Comparison of ENCODE assay signal across 9 cellular contexts in the genomic region with DNA sequence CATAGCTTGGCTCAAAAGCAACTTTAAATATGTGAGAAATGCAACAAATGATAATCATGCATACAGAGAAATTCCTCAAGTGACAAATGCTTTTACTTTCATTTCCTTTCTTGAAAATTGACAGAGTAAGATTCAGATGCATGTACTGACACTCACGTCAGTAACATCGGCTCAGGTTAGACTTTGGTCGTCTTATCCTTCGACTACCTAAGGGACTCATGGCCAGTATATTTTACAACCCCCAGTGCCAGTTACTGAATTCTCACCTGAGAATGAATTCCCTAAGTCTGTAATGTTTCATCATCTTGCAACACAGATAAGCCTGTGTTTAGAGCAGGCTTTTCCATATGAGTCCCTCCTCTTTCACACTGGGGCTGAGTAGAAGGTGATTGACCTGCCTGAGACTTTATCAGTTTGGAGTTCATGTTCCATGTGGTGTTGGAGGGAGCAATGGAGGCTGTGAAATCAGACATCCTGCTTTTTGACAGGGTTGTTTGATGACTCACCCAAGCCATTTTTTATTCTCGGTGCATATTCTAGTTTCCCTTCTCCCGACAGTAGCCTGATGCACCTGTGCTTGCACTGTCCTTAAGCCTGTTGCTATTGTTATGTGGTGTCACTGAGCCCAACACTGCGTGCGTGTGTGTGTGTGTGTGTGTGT. TPM values are rescaled to one million over a fixed set of nuclear protein-coding genes. Genes with fewer than 3 reads are reported as not detected.
DNase-seq lines count a peak whose midpoint lies in the region; ATAC-seq and TF ChIP-seq lines count a peak whose summit lies in the region.
"Had no signal": no experiment of that assay in that cellular context is flagged by ENCODE, and none has a peak within 500 bp of the region (broad histone marks: within the 10 kb centered on the region; RNA-seq: fewer than 3 reads in every experiment).

No MANE protein-coding gene starts in this region.

- H3K4me3 Mint-ChIP-seq in activated naive CD8-positive, alpha-beta T cell treated with anti-CD3 and anti-CD28 coated beads, Interleukin-2, amount 50 U/mL, for 24 hours, result peak overlapping the region; percentile 53
- H3K4me3 Mint-ChIP-seq in natural killer cell treated with Interleukin-12 subunit alpha and Interleukin-12 subunit beta and Interleukin-15 and Interleukin-18, amount 100 ng/mL, for 72 hours, result peak overlapping the region; percentile 62

- peak; percentile 41 for ATAC-seq in activated naive CD8-positive, alpha-beta T cell treated with anti-CD3 and anti-CD28 coated beads, Interleukin-2, amount 50 U/mL, for 24 hours
- ATAC-seq in natural killer cell treated with Interleukin-12 subunit alpha and Interleukin-12 subunit beta and Interleukin-15 and Interleukin-18, amount 100 ng/mL, for 72 hours, result peak; percentile 52 to 55

- peak overlapping the region; percentile 62 for H3K27ac Mint-ChIP-seq in activated naive CD8-positive, alpha-beta T cell treated with anti-CD3 and anti-CD28 coated beads, Interleukin-2, amount 50 U/mL, for 24 hours
- H3K27ac Mint-ChIP-seq in natural killer cell treated with Interleukin-12 subunit alpha and Interleukin-12 subunit beta and Interleukin-15 and Interleukin-18, amount 100 ng/mL, for 72 hours, result no peak overlapping the region

- H3K4me1 Mint-ChIP-seq in activated naive CD8-positive, alpha-beta T cell treated with anti-CD3 and anti-CD28 coated beads, Interleukin-2, amount 50 U/mL, for 24 hours, result peaks cover 47% of the 10 kb centered on the region
- H3K4me1 Mint-ChIP-seq in natural killer cell treated with Interleukin-12 subunit alpha and Interleukin-12 subunit beta and Interleukin-15 and Interleukin-18, amount 100 ng/mL, for 72 hours (ENCODE audit: low read depth in 2 of 2), result peaks cover 21 to 23% of the 10 kb centered on the region in 2 donors

- no peak for TF ChIP-seq CTCF in GM20000 (IDR thresholded peaks at IDR 0.05; ENCODE audit: extremely low read depth, missing control alignments)

- H3K27me3 Mint-ChIP-seq in activated naive CD8-positive, alpha-beta T cell treated with anti-CD3 and anti-CD28 coated beads, Interleukin-2, amount 50 U/mL, for 24 hours, result peaks cover 7% of the 10 kb centered on the region
- peaks cover 12 to 22% of the 10 kb centered on the region in 2 donors for H3K27me3 Mint-ChIP-seq in natural killer cell treated with Interleukin-12 subunit alpha and Interleukin-12 subunit beta and Interleukin-15 and Interleukin-18, amount 100 ng/mL, for 72 hours

- peaks cover 4% of the 10 kb centered on the region for H3K36me3 Mint-ChIP-seq in activated naive CD8-positive, alpha-beta T cell treated with anti-CD3 and anti-CD28 coated beads, Interleukin-2, amount 50 U/mL, for 24 hours (ENCODE audit: low read depth)
- H3K36me3 Mint-ChIP-seq in natural killer cell treated with Interleukin-12 subunit alpha and Interleukin-12 subunit beta and Interleukin-15 and Interleukin-18, amount 100 ng/mL, for 72 hours, result peaks cover 19% of the 10 kb centered on the region

- peaks cover 7% of the 10 kb centered on the region for H3K9me3 Mint-ChIP-seq in activated naive CD8-positive, alpha-beta T cell treated with anti-CD3 and anti-CD28 coated beads, Interleukin-2, amount 50 U/mL, for 24 hours
- peaks cover 9% of the 10 kb centered on the region for H3K9me3 Mint-ChIP-seq in natural killer cell treated with Interleukin-12 subunit alpha and Interleukin-12 subunit beta and Interleukin-15 and Interleukin-18, amount 100 ng/mL, for 72 hours

- DNase-seq in GM20000 (ENCODE audit: low spot score), result peak; percentile 40
- DNase-seq in HPDE6-E6E7 (ENCODE audit: extremely low spot score), result peak; percentile 28
- DNase-seq in activated naive CD8-positive, alpha-beta T cell treated with anti-CD3 and anti-CD28 coated beads, Interleukin-2, amount 50 U/mL, for 24 hours, result peak; percentile 23
- no peak for DNase-seq in natural killer cell treated with Interleukin-12 subunit alpha and Interleukin-12 subunit beta and Interleukin-15 and Interleukin-18, amount 100 ng/mL, for 72 hours (ENCODE audit: low spot score)
- DNase-seq in DMS114 treated with DMSO at 0.1 percent for 48 hours (lab: John Stamatoyannopoulos, UW; ENCODE audit: unreplicated experiment), result no peak
- DNase-seq in DMS 273 treated with DMSO at 0.1 percent for 48 hours (lab: John Stamatoyannopoulos, UW), result no peak
- no peak for DNase-seq in activated CD4-positive, CD25-positive, alpha-beta regulatory T cell treated with anti-CD3 and anti-CD28 coated beads, Interleukin-2, amount 50 U/mL, for 72 hours

- H3K4me3 ChIP-seq in GM08714 (ENCODE audit: low read length), result peak overlapping the region; percentile 58; the same call in 1 of the 2 replicates
- H3K4me3 ChIP-seq: SJCRH30 had no signal

RNA-seq across cellular contexts. Expression of gene ATP8B1, which starts 30.5 kb away (rescaled TPM):
- not detected for total RNA-seq in natural killer cell treated with Interleukin-12 subunit alpha and Interleukin-12 subunit beta and Interleukin-15 and Interleukin-18, amount 100 ng/mL, for 72 hours
- total RNA-seq: SJCRH30 had no signal

Comparison
In these comparisons a context has a peak if more than half of its experiments do, and no peak if none do; other contexts are left out.
1. DNase-seq: peak in GM20000 (single experiment), HPDE6-E6E7 (single experiment) and activated naive CD8-positive, alpha-beta T cell treated with anti-CD3 and anti-CD28 coated beads, Interleukin-2, amount 50 U/mL, for 24 hours (single experiment); none in natural killer cell treated with Interleukin-12 subunit alpha and Interleukin-12 subunit beta and Interleukin-15 and Interleukin-18, amount 100 ng/mL, for 72 hours (single experiment), DMS114 treated with DMSO at 0.1 percent for 48 hours (single experiment), DMS 273 treated with DMSO at 0.1 percent for 48 hours (single experiment) and activated CD4-positive, CD25-positive, alpha-beta regulatory T cell treated with anti-CD3 and anti-CD28 coated beads, Interleukin-2, amount 50 U/mL, for 72 hours (single experiment).